27 cellular contexts compared by ENCODE assay signal in the genomic region with DNA sequence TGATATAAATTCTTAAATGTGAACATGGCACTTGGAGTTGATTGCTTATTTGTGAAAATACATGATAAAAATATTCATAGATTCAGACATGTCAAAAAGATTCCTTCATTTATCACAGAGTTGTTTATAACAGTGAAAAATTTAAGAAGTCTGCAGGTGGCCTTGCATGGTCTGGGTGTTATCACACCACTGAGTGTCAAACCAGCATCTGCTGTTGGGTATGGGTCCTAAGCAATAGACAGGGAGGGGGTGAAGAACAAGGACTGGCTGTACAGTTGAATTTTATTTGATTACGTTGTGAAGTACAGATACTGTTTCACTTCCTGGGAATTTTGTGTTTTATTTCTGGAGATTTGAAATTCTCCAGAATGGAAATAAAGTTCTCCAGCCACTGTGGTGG.
DNase-seq lines count a peak whose midpoint lies in the region; ATAC-seq lines count a peak whose summit lies in the region.
"Had no signal": no experiment of that assay in that cellular context is flagged by ENCODE, and none has a peak within 500 bp of the region (broad histone marks: within the 10 kb centered on the region; RNA-seq: fewer than 3 reads in every experiment).

No MANE protein-coding gene starts in this region.

- peaks cover 38 to 92% (median 58%) of the 10 kb centered on the region in 4 donors for H3K4me1 Mint-ChIP-seq in CD4-positive, CD25-positive, alpha-beta regulatory T cell
- peaks cover 88 to 95% (median 94%) of the 10 kb centered on the region in 3 donors for H3K4me1 Mint-ChIP-seq in CD8-positive, alpha-beta memory T cell
- H3K4me1 Mint-ChIP-seq in activated naive CD8-positive, alpha-beta T cell treated with anti-CD3 and anti-CD28 coated beads for 36 hours: peaks cover 89% of the 10 kb centered on the region
- H3K4me1 Mint-ChIP-seq in natural killer cell treated with Interleukin-12 subunit alpha and Interleukin-12 subunit beta and Interleukin-15 and Interleukin-18, amount 100 ng/mL, for 72 hours (ENCODE audit: low read depth in 2 of 2): peaks cover 78 to 83% of the 10 kb centered on the region in 2 donors

- H3K27me3 ChIP-seq in CD4-positive, CD25-positive, alpha-beta regulatory T cell (ENCODE audit: control insufficient read depth, insufficient read depth, low read length): no peaks in the 10 kb centered on the region
- H3K27me3 ChIP-seq in CD8-positive, alpha-beta memory T cell (ENCODE audit: insufficient read depth, low read length, poor library complexity, severe bottlenecking): no peaks in the 10 kb centered on the region
- H3K27me3 ChIP-seq: body of pancreas, heart right ventricle had no signal

- POLR2A ChIA-PET in CD8-positive, alpha-beta memory T cell (lab: Charles Lee): no interaction called here

- H3K27me3 Mint-ChIP-seq in CD4-positive, CD25-positive, alpha-beta regulatory T cell: no peaks in the 10 kb centered on the region
- peaks cover 0 to 11% of the 10 kb centered on the region in 2 donors for H3K27me3 Mint-ChIP-seq in CD8-positive, alpha-beta memory T cell
- no peaks in the 10 kb centered on the region for H3K27me3 Mint-ChIP-seq in activated naive CD8-positive, alpha-beta T cell treated with anti-CD3 and anti-CD28 coated beads for 36 hours
- no peaks in the 10 kb centered on the region for H3K27me3 Mint-ChIP-seq in natural killer cell treated with Interleukin-12 subunit alpha and Interleukin-12 subunit beta and Interleukin-15 and Interleukin-18, amount 100 ng/mL, for 72 hours

- CTCF ChIA-PET in CD8-positive, alpha-beta memory T cell (lab: Charles Lee): no interaction called here

- no peak overlapping the region for H3K4me3 ChIP-seq in CD4-positive, CD25-positive, alpha-beta regulatory T cell (ENCODE audit: low read depth, low read length)
- no peak overlapping the region for H3K4me3 ChIP-seq in CD8-positive, alpha-beta memory T cell (ENCODE audit: low read length)
- H3K4me3 ChIP-seq: body of pancreas, GM23248, heart right ventricle, smooth muscle cell had no signal

- H3K27ac Mint-ChIP-seq in CD4-positive, CD25-positive, alpha-beta regulatory T cell: peak overlapping the region; percentile 20 to 47 (median 31)
- peak overlapping the region in 5 of 8 donors; percentile 43 to 85 (median 76) for H3K27ac Mint-ChIP-seq in CD8-positive, alpha-beta memory T cell
- H3K27ac Mint-ChIP-seq in activated naive CD8-positive, alpha-beta T cell treated with anti-CD3 and anti-CD28 coated beads for 36 hours: peak overlapping the region; percentile 68
- H3K27ac Mint-ChIP-seq in natural killer cell treated with Interleukin-12 subunit alpha and Interleukin-12 subunit beta and Interleukin-15 and Interleukin-18, amount 100 ng/mL, for 72 hours: peak overlapping the region in 1 of 2 donors; percentile 100
- H3K27ac Mint-ChIP-seq: WTC11 had no signal

- DNase-seq in CD4-positive, CD25-positive, alpha-beta regulatory T cell: no peak
- DNase-seq in CD8-positive, alpha-beta memory T cell: no peak
- no peak for DNase-seq in activated naive CD8-positive, alpha-beta T cell treated with anti-CD3 and anti-CD28 coated beads for 36 hours
- no peak for DNase-seq in natural killer cell treated with Interleukin-12 subunit alpha and Interleukin-12 subunit beta and Interleukin-15 and Interleukin-18, amount 100 ng/mL, for 72 hours (ENCODE audit: low spot score)
- no peak for DNase-seq in stimulated activated CD4-positive, alpha-beta T cell treated with anti-CD3 and anti-CD28 coated beads, Interleukin-15, amount 100 ng/mL, for 24 hours
- DNase-seq: activated CD4-positive, alpha-beta T cell treated with anti-CD3 and anti-CD28 coated beads, Interleukin-2, amount 50 U/mL, for 4 hours; activated T-cell treated with anti-CD3 and anti-CD28 coated beads, Interleukin-2, amount 50 U/mL, for 48 hours; body of pancreas; DMS53; erythroblast; foreskin fibroblast; GM23248; heart right ventricle; mammary epithelial cell; NCI-H1092; NCI-H2029; NCI-H2227 treated with DMSO at 0.1 percent for 48 hours; NCI-H774; occipital lobe; retina; stimulated activated CD4-positive, alpha-beta T cell treated with anti-CD3 and anti-CD28 coated beads, Interleukin-4, amount 100 ng/mL, for 1 hour; stimulated activated naive CD4-positive, alpha-beta T cell; T1000 had no signal

- H3K27ac ChIP-seq in CD4-positive, CD25-positive, alpha-beta regulatory T cell (ENCODE audit: insufficient read depth, low read length, poor library complexity, severe bottlenecking): no peak overlapping the region
- no peak overlapping the region for H3K27ac ChIP-seq in CD8-positive, alpha-beta memory T cell (ENCODE audit: low read depth, low read length)
- H3K27ac ChIP-seq: GM23248 had no signal

- no peak for ATAC-seq in CD4-positive, CD25-positive, alpha-beta regulatory T cell (ENCODE audit: low read depth in 2 of 2)
- ATAC-seq in natural killer cell treated with Interleukin-12 subunit alpha and Interleukin-12 subunit beta and Interleukin-15 and Interleukin-18, amount 100 ng/mL, for 72 hours: peak in 1 of 2 donors; percentile 29
- no peak for ATAC-seq in GM21526 (IDR thresholded peaks at IDR 0.05; ENCODE audit: low FRiP score, unreplicated experiment)
- no peak for ATAC-seq in GM19023 (IDR thresholded peaks at IDR 0.05; ENCODE audit: unreplicated experiment)
- ATAC-seq: WTC11 had no signal

- H3K4me1 ChIP-seq in CD4-positive, CD25-positive, alpha-beta regulatory T cell (ENCODE audit: control insufficient read depth, insufficient read depth, low read length, poor library complexity, severe bottlenecking): peaks cover 51% of the 10 kb centered on the region
- peaks cover 64% of the 10 kb centered on the region for H3K4me1 ChIP-seq in CD8-positive, alpha-beta memory T cell (ENCODE audit: insufficient read depth, low read length)

- H3K4me3 Mint-ChIP-seq in CD4-positive, CD25-positive, alpha-beta regulatory T cell: peak overlapping the region in 1 of 4 donors; percentile 46
- H3K4me3 Mint-ChIP-seq in CD8-positive, alpha-beta memory T cell: peak overlapping the region in 1 of 7 donors; percentile 2
- no peak overlapping the region for H3K4me3 Mint-ChIP-seq in activated naive CD8-positive, alpha-beta T cell treated with anti-CD3 and anti-CD28 coated beads for 36 hours
- peak overlapping the region; percentile 57 for H3K4me3 Mint-ChIP-seq in natural killer cell treated with Interleukin-12 subunit alpha and Interleukin-12 subunit beta and Interleukin-15 and Interleukin-18, amount 100 ng/mL, for 72 hours
- H3K4me3 Mint-ChIP-seq: WTC11 had no signal

- H3K9me3 Mint-ChIP-seq in CD4-positive, CD25-positive, alpha-beta regulatory T cell: no peaks in the 10 kb centered on the region
- H3K9me3 Mint-ChIP-seq in CD8-positive, alpha-beta memory T cell: no peaks in the 10 kb centered on the region
- H3K9me3 Mint-ChIP-seq in activated naive CD8-positive, alpha-beta T cell treated with anti-CD3 and anti-CD28 coated beads for 36 hours: no peaks in the 10 kb centered on the region
- H3K9me3 Mint-ChIP-seq in natural killer cell treated with Interleukin-12 subunit alpha and Interleukin-12 subunit beta and Interleukin-15 and Interleukin-18, amount 100 ng/mL, for 72 hours: peaks cover 3% of the 10 kb centered on the region
- H3K9me3 Mint-ChIP-seq: WTC11 had no signal

- peaks cover 58% of the 10 kb centered on the region for H3K36me3 ChIP-seq in CD4-positive, CD25-positive, alpha-beta regulatory T cell (ENCODE audit: control insufficient read depth, insufficient read depth, low read length)
- H3K36me3 ChIP-seq in CD8-positive, alpha-beta memory T cell (ENCODE audit: insufficient read depth, low read length): peaks cover 4% of the 10 kb centered on the region
- H3K36me3 ChIP-seq: heart right ventricle had no signal

- no peaks in the 10 kb centered on the region for H3K9me3 ChIP-seq in CD4-positive, CD25-positive, alpha-beta regulatory T cell (ENCODE audit: control insufficient read depth in 2 of 2, low read length in 2 of 2)
- no peaks in the 10 kb centered on the region for H3K9me3 ChIP-seq in CD8-positive, alpha-beta memory T cell (ENCODE audit: low read length)
- H3K9me3 ChIP-seq: body of pancreas, heart right ventricle had no signal

- H3K36me3 Mint-ChIP-seq in CD4-positive, CD25-positive, alpha-beta regulatory T cell: peaks cover 21% of the 10 kb centered on the region
- peaks cover 0 to 86% (median 14%) of the 10 kb centered on the region in 3 donors for H3K36me3 Mint-ChIP-seq in CD8-positive, alpha-beta memory T cell
- H3K36me3 Mint-ChIP-seq in activated naive CD8-positive, alpha-beta T cell treated with anti-CD3 and anti-CD28 coated beads for 36 hours: peaks cover 60% of the 10 kb centered on the region
- H3K36me3 Mint-ChIP-seq in natural killer cell treated with Interleukin-12 subunit alpha and Interleukin-12 subunit beta and Interleukin-15 and Interleukin-18, amount 100 ng/mL, for 72 hours: peaks cover 5% of the 10 kb centered on the region
- H3K36me3 Mint-ChIP-seq: WTC11 had no signal
